In the genomic region with DNA sequence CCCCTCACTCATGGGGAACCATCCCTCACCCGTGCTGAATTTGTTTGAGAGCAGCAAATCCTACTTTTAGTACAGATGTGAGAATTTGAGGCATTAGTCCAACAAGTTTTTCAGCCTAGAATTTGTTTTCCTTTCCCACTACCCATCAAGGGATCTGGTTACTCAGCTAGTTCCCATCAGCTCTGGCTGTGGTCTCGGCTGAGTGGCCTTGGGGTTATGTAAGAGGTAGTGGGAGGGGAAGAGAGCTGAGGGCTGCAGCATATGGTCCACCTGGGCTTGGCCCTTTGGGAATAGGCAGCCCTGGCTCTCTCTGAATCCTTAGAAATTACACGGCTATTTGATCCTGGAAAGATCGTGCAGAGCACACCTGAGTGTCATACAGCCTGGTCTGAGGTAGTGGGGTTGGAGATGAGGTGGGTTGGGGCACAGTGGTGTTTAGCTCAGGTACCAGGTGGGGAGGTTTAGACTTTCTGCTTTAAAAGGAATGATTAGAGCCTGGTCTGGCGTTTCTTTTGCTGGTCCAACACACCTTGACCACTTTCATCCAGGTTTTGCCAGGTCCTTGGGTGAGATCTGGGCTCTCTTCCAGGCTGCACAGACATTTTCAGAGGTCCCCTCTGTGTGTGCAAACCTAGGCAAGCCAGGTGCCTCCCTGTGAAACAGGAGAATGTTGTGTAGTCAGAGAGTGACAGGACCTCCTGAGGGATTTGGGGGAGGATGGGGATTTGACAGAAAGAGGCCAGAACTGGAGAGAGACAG, we compare ENCODE assay signal across 17 cellular contexts. TPM values are rescaled to one million over a fixed set of nuclear protein-coding genes. Genes with fewer than 3 reads are reported as not detected.
A peak's percentile ranks its signal among the peaks of the same experiment; 100 is the strongest.
DNase-seq lines count a peak whose midpoint lies in the region; ATAC-seq and TF ChIP-seq lines count a peak whose summit lies in the region.
"Had no signal": no experiment of that assay in that cellular context is flagged by ENCODE, and none has a peak within 500 bp of the region (broad histone marks: within the 10 kb centered on the region; RNA-seq: fewer than 3 reads in every experiment).

No MANE protein-coding gene starts in this region.

- no peak overlapping the region for H3K27ac ChIP-seq in testis
- H3K27ac ChIP-seq: esophagus squamous epithelium, vagina had no signal

- H3K4me3 ChIP-seq in testis: no peak overlapping the region
- H3K4me3 ChIP-seq: esophagus squamous epithelium, vagina had no signal

- peak overlapping the region; percentile 5 for H3K27ac Mint-ChIP-seq in activated naive CD8-positive, alpha-beta T cell treated with anti-CD3 and anti-CD28 coated beads, Interleukin-2, amount 10 ng/mL, durations not matched to agents 7 days and 5 days
- H3K27ac Mint-ChIP-seq in activated naive CD8-positive, alpha-beta T cell treated with anti-CD3 and anti-CD28 coated beads, Interleukin-2, amount 50 U/mL, for 24 hours: no peak overlapping the region
- H3K27ac Mint-ChIP-seq in glutamatergic neuron (ENCODE audit: unreplicated experiment): peak overlapping the region; percentile 31
- H3K27ac Mint-ChIP-seq: T-helper 17 cell had no signal

- WGBS in testis, 2 donors: 51 to 59% methylated on average over 5 of the region's 5 CpGs

- no peaks in the 10 kb centered on the region for H3K36me3 Mint-ChIP-seq in activated naive CD8-positive, alpha-beta T cell treated with anti-CD3 and anti-CD28 coated beads, Interleukin-2, amount 10 ng/mL, durations not matched to agents 7 days and 5 days
- no peaks in the 10 kb centered on the region for H3K36me3 Mint-ChIP-seq in activated naive CD8-positive, alpha-beta T cell treated with anti-CD3 and anti-CD28 coated beads, Interleukin-2, amount 50 U/mL, for 24 hours (ENCODE audit: low read depth)
- peaks cover 3% of the 10 kb centered on the region for H3K36me3 Mint-ChIP-seq in glutamatergic neuron (ENCODE audit: unreplicated experiment)

- no peaks in the 10 kb centered on the region for H3K27me3 ChIP-seq in testis
- H3K27me3 ChIP-seq: esophagus squamous epithelium, vagina had no signal

- no peak for TF ChIP-seq POLR2A in testis (IDR thresholded peaks at IDR 0.05)

- TF ChIP-seq CTCF in glutamatergic neuron (IDR thresholded peaks at IDR 0.05; ENCODE audit: partially characterized antibody, unreplicated experiment) (no peak), testis (IDR thresholded peaks at IDR 0.05) (no peak)

- no peak for DNase-seq in activated naive CD8-positive, alpha-beta T cell treated with anti-CD3 and anti-CD28 coated beads, Interleukin-2, amount 10 ng/mL, durations not matched to agents 7 days and 5 days
- no peak for DNase-seq in activated naive CD8-positive, alpha-beta T cell treated with anti-CD3 and anti-CD28 coated beads, Interleukin-2, amount 50 U/mL, for 24 hours
- DNase-seq in NCI-H82 (lab: John Stamatoyannopoulos, UW) (peak; percentile 76), glutamatergic neuron (no peak), testis (peak; percentile 44), NCI-H146 treated with DMSO at 0.1 percent for 48 hours (lab: John Stamatoyannopoulos, UW; ENCODE audit: unreplicated experiment) (no peak), GDM1 (lab: John Stamatoyannopoulos, UW) (no peak)
- DNase-seq: activated CD4-positive, alpha-beta T cell treated with anti-CD3 and anti-CD28 coated beads, Interleukin-2, amount 50 U/mL, for 4 hours; esophagus squamous epithelium; GOT3; NCI-H1417 treated with DMSO at 0.1 percent for 48 hours; OCI-M1; T-helper 17 cell had no signal

- no peaks in the 10 kb centered on the region for H3K9me3 ChIP-seq in testis
- H3K9me3 ChIP-seq: esophagus squamous epithelium, vagina had no signal

- H3K36me3 ChIP-seq in testis (ENCODE audit: low read depth, missing control alignments): no peaks in the 10 kb centered on the region

- no peaks in the 10 kb centered on the region for H3K27me3 Mint-ChIP-seq in activated naive CD8-positive, alpha-beta T cell treated with anti-CD3 and anti-CD28 coated beads, Interleukin-2, amount 10 ng/mL, durations not matched to agents 7 days and 5 days
- no peaks in the 10 kb centered on the region for H3K27me3 Mint-ChIP-seq in activated naive CD8-positive, alpha-beta T cell treated with anti-CD3 and anti-CD28 coated beads, Interleukin-2, amount 50 U/mL, for 24 hours
- peaks cover 2% of the 10 kb centered on the region for H3K27me3 Mint-ChIP-seq in glutamatergic neuron (ENCODE audit: unreplicated experiment)
- H3K27me3 Mint-ChIP-seq: T-helper 17 cell had no signal

- no peak for ATAC-seq in activated naive CD8-positive, alpha-beta T cell treated with anti-CD3 and anti-CD28 coated beads, Interleukin-2, amount 10 ng/mL, durations not matched to agents 7 days and 5 days (ENCODE audit: low read depth)
- no peak for ATAC-seq in activated naive CD8-positive, alpha-beta T cell treated with anti-CD3 and anti-CD28 coated beads, Interleukin-2, amount 50 U/mL, for 24 hours
- no peak for ATAC-seq in HG02642 (IDR thresholded peaks at IDR 0.05; ENCODE audit: poor library complexity, unreplicated experiment)
- ATAC-seq: T-helper 17 cell had no signal

- intact Hi-C loops in testis (cut with DNase I; ENCODE audit: low total_unique reads): no loop called here

- H3K4me3 Mint-ChIP-seq in activated naive CD8-positive, alpha-beta T cell treated with anti-CD3 and anti-CD28 coated beads, Interleukin-2, amount 10 ng/mL, durations not matched to agents 7 days and 5 days: no peak overlapping the region
- no peak overlapping the region for H3K4me3 Mint-ChIP-seq in activated naive CD8-positive, alpha-beta T cell treated with anti-CD3 and anti-CD28 coated beads, Interleukin-2, amount 50 U/mL, for 24 hours
- peak overlapping the region; percentile 57 for H3K4me3 Mint-ChIP-seq in glutamatergic neuron (ENCODE audit: unreplicated experiment)
- H3K4me3 Mint-ChIP-seq: mesothelial cell of epicardium, T-helper 17 cell had no signal

- H3K9me3 Mint-ChIP-seq in activated naive CD8-positive, alpha-beta T cell treated with anti-CD3 and anti-CD28 coated beads, Interleukin-2, amount 10 ng/mL, durations not matched to agents 7 days and 5 days: no peaks in the 10 kb centered on the region
- H3K9me3 Mint-ChIP-seq in activated naive CD8-positive, alpha-beta T cell treated with anti-CD3 and anti-CD28 coated beads, Interleukin-2, amount 50 U/mL, for 24 hours: no peaks in the 10 kb centered on the region
- peaks cover 5% of the 10 kb centered on the region for H3K9me3 Mint-ChIP-seq in glutamatergic neuron (ENCODE audit: unreplicated experiment)
- H3K9me3 Mint-ChIP-seq: mesothelial cell of epicardium had no signal

- peaks cover 20% of the 10 kb centered on the region for H3K4me1 ChIP-seq in testis

- peaks cover 12% of the 10 kb centered on the region for H3K4me1 Mint-ChIP-seq in activated naive CD8-positive, alpha-beta T cell treated with anti-CD3 and anti-CD28 coated beads, Interleukin-2, amount 10 ng/mL, durations not matched to agents 7 days and 5 days
- H3K4me1 Mint-ChIP-seq in activated naive CD8-positive, alpha-beta T cell treated with anti-CD3 and anti-CD28 coated beads, Interleukin-2, amount 50 U/mL, for 24 hours: peaks cover 5% of the 10 kb centered on the region
- peaks cover 30% of the 10 kb centered on the region for H3K4me1 Mint-ChIP-seq in glutamatergic neuron (ENCODE audit: low read depth, unreplicated experiment)

- POLR2A ChIA-PET in activated naive CD8-positive, alpha-beta T cell treated with anti-CD3 and anti-CD28 coated beads, Interleukin-2, amount 10 ng/mL, durations not matched to agents 7 days and 5 days (lab: Charles Lee): interaction anchor here (0.6 kb wide), 1 partner anchor 11 kb away, joined by 3 read pairs; no protein-coding TSS in a partner anchor

RNA-seq across cellular contexts. Expression of a gene that starts 4.3 kb away (rescaled TPM):
- 1 to 10 TPM; 5.3 to 5.9 TPM for total RNA-seq in activated naive CD8-positive, alpha-beta T cell treated with anti-CD3 and anti-CD28 coated beads, Interleukin-2, amount 10 ng/mL, durations not matched to agents 7 days and 5 days
- total RNA-seq in glutamatergic neuron (ENCODE audit: unreplicated experiment) (12.3 TPM), testis (10 to 100 TPM; 58.6 to 61.8 TPM)
- 42.0 TPM for polyA plus RNA-seq in testis (ENCODE audit: insufficient read depth, low read depth, low replicate concordance)

RNA-seq across cellular contexts. Expression of a gene that starts 7.7 kb away (rescaled TPM):
- total RNA-seq in activated naive CD8-positive, alpha-beta T cell treated with anti-CD3 and anti-CD28 coated beads, Interleukin-2, amount 10 ng/mL, durations not matched to agents 7 days and 5 days: 10 to 100 TPM; 16.8 to 17.3 TPM
- total RNA-seq in glutamatergic neuron (ENCODE audit: unreplicated experiment) (33.6 TPM), testis (100 to 1,000 TPM in 1 of 2 donors, 10 to 100 TPM in 1; 83.2 to 131 TPM)
- 68.0 TPM for polyA plus RNA-seq in testis (ENCODE audit: insufficient read depth, low read depth, low replicate concordance)

RNA-seq across cellular contexts. Expression of a gene that starts 27.4 kb away (rescaled TPM):
- not detected for total RNA-seq in activated naive CD8-positive, alpha-beta T cell treated with anti-CD3 and anti-CD28 coated beads, Interleukin-2, amount 10 ng/mL, durations not matched to agents 7 days and 5 days
- not detected for total RNA-seq in glutamatergic neuron (ENCODE audit: unreplicated experiment)
- not detected for total RNA-seq in testis
- not detected for polyA plus RNA-seq in testis (ENCODE audit: insufficient read depth, low read depth, low replicate concordance)

RNA-seq across cellular contexts. Expression of a gene that starts 40.5 kb away (rescaled TPM):
- total RNA-seq in activated naive CD8-positive, alpha-beta T cell treated with anti-CD3 and anti-CD28 coated beads, Interleukin-2, amount 10 ng/mL, durations not matched to agents 7 days and 5 days: 100 to 1,000 TPM; 114 to 122 TPM
- 49.3 TPM for total RNA-seq in glutamatergic neuron (ENCODE audit: unreplicated experiment)
- 10 to 100 TPM; 54.4 to 54.5 TPM for total RNA-seq in testis
- polyA plus RNA-seq in testis (ENCODE audit: insufficient read depth, low read depth, low replicate concordance): 35.0 TPM

RNA-seq across cellular contexts. Expression of a gene that starts 40.8 kb away (rescaled TPM):
- total RNA-seq in activated naive CD8-positive, alpha-beta T cell treated with anti-CD3 and anti-CD28 coated beads, Interleukin-2, amount 10 ng/mL, durations not matched to agents 7 days and 5 days: under 1 TPM in 1 of 2 experiments, not detected in 1; 0.22 TPM
- not detected for total RNA-seq in glutamatergic neuron (ENCODE audit: unreplicated experiment)
- 1 to 10 TPM; 2.8 to 3.0 TPM for total RNA-seq in testis
- polyA plus RNA-seq in testis (ENCODE audit: insufficient read depth, low read depth, low replicate concordance): 4.1 TPM
- total RNA-seq: esophagus squamous epithelium, mesothelial cell of epicardium, osteocyte, T-helper 17 cell, vagina had no signal

Comparison
In these comparisons a context has a peak if more than half of its experiments do, and no peak if none do; other contexts are left out.
1. DNase-seq: peak in NCI-H82 (single experiment) and testis (single experiment); none in activated naive CD8-positive, alpha-beta T cell treated with anti-CD3 and anti-CD28 coated beads, Interleukin-2, amount 10 ng/mL, durations not matched to agents 7 days and 5 days (single experiment), activated naive CD8-positive, alpha-beta T cell treated with anti-CD3 and anti-CD28 coated beads, Interleukin-2, amount 50 U/mL, for 24 hours (single experiment), glutamatergic neuron (single experiment), NCI-H146 treated with DMSO at 0.1 percent for 48 hours (single experiment) and GDM1 (single experiment).